ENCODE assay signal across 8 cellular contexts in the genomic region with DNA sequence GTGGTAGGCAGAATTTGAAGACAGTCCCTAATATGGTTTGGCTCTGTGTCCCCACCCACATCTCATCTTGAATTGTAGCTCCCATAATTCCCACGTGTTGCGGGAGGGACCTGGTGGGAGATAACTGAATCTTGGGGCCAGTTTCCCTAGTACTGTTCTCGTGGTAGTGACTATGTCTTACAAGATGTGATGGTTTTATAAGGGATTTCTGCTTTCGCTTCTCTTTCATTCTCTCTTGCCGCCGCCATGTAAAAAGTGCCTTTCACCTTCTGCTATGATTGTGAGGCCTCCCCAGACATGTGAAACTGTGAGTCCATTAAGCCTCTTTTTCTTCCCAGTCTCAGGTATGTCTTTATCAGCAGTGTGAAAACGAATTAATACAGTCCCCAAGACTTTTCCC.
"Had no signal": no experiment of that assay in that cellular context is flagged by ENCODE, and none has a peak within 500 bp of the region (broad histone marks: within the 10 kb centered on the region; RNA-seq: fewer than 3 reads in every experiment).

No MANE protein-coding gene starts in this region.

- H3K4me1 ChIP-seq: HAP-1 had no signal

- H3K4me3 ChIP-seq: GM23248, HAP-1 had no signal

- FAIRE-seq: HTR-8/SVneo had no signal

- H3K36me3 ChIP-seq: HAP-1 had no signal

- H3K9ac ChIP-seq: GM23248 had no signal

- H3K9me3 ChIP-seq: HAP-1 had no signal

- H2AFZ ChIP-seq: GM23248 had no signal

- H3K27ac ChIP-seq: GM23248 had no signal

- DNase-seq: GM23248, GOT3, H7, IMR-90, KBM-7 had no signal

- ATAC-seq: HCT116 had no signal
